8 cellular contexts compared by ENCODE assay signal in genomic region chr1:159071970-159072582, GRCh38. TPM values are rescaled to one million over a fixed set of nuclear protein-coding genes. Genes with fewer than 3 reads are reported as not detected.
DNase-seq lines count a peak whose midpoint lies in the region; FAIRE-seq and TF ChIP-seq lines count a peak whose summit lies in the region.

No MANE protein-coding gene starts in this region.

- TF ChIP-seq POLR2A in thyroid gland (IDR thresholded peaks at IDR 0.05), result no peak

- H3K36me3 ChIP-seq in bronchial epithelial cell (ENCODE audit: control insufficient read depth, insufficient read depth, low read length) (no peaks in the 10 kb centered on the region), kidney epithelial cell (ENCODE audit: control insufficient read depth, insufficient read depth, low read length) (no peaks in the 10 kb centered on the region), thyroid gland (no peaks in the 10 kb centered on the region)

- no peaks in the 10 kb centered on the region for H3K4me1 ChIP-seq in thyroid gland

- H3K27ac ChIP-seq in thyroid gland, result no peak overlapping the region

- DNase-seq in CMK (ENCODE audit: low read depth) (peak; percentile 40), HPDE6-E6E7 (ENCODE audit: extremely low spot score) (peak; percentile 49), NOMO-1 treated with DMSO at 0.1 percent for 48 hours (lab: John Stamatoyannopoulos, UW; ENCODE audit: unreplicated experiment) (peak; percentile 49), bronchial epithelial cell (ENCODE audit: low read depth) (peak; percentile 75), kidney epithelial cell (ENCODE audit: low read depth) (peak; percentile 43), thyroid gland (no peak), T-helper 9 cell (no peak), posterior vena cava (ENCODE audit: low spot score) (no peak)

- no peak overlapping the region for H3K4me3 ChIP-seq in bronchial epithelial cell (ENCODE audit: low read depth, low read length)
- H3K4me3 ChIP-seq in kidney epithelial cell (ENCODE audit: low read depth, low read length), result no peak overlapping the region
- no peak overlapping the region for H3K4me3 ChIP-seq in thyroid gland (replicated peaks in 1 of 3)

- TF ChIP-seq CTCF in bronchial epithelial cell (IDR thresholded peaks at IDR 0.05; ENCODE audit: insufficient read depth, low read length, severe bottlenecking) (peak; percentile 55), kidney epithelial cell (IDR thresholded peaks at IDR 0.05; ENCODE audit: insufficient read depth, low read length, poor library complexity, severe bottlenecking) (peak; percentile 56), thyroid gland (IDR thresholded peaks at IDR 0.05) (peak in 5 of 6 experiments; percentile 25 to 68 (median 38))

- H3K27me3 ChIP-seq in bronchial epithelial cell (ENCODE audit: control insufficient read depth, insufficient read depth, low read length) (no peaks in the 10 kb centered on the region), kidney epithelial cell (ENCODE audit: control insufficient read depth, insufficient read depth, low read length) (no peaks in the 10 kb centered on the region), thyroid gland (no peaks in the 10 kb centered on the region)

- no peaks in the 10 kb centered on the region for H3K9me3 ChIP-seq in thyroid gland

- intact Hi-C loops in thyroid gland (cut with DNase I), result loop anchor here (10.0 kb wide), 1 partner anchor 867 kb away; no protein-coding TSS in a partner anchor
- intact Hi-C loops in posterior vena cava (cut with DNase I), result loop anchor here in 1 of 2 donors (5.0 kb wide), 1 partner anchor 890 kb away; the partner anchor contains the start of gene CD1D

- no peak for FAIRE-seq in bronchial epithelial cell (lab: Jason Lieb, UNC)

RNA-seq across cellular contexts. Expression of gene AIM2, which starts 4.5 kb away (rescaled TPM):
- not detected in 2 replicates for total RNA-seq in bronchial epithelial cell
- total RNA-seq in kidney epithelial cell, result not detected in 2 replicates
- under 1 TPM in 3 of 4 donors, not detected in 1; 0.22 to 0.34 (median 0.27) TPM for total RNA-seq in thyroid gland
- 1 to 10 TPM; 1.4 to 1.5 TPM for total RNA-seq in posterior vena cava

Comparison
In these comparisons a context has a peak if more than half of its experiments do, and no peak if none do; other contexts are left out.
1. DNase-seq: peak in CMK (single experiment), HPDE6-E6E7 (single experiment), NOMO-1 treated with DMSO at 0.1 percent for 48 hours (single experiment), bronchial epithelial cell (single experiment) and kidney epithelial cell (single experiment); none in thyroid gland (0 of 2), T-helper 9 cell (single experiment) and posterior vena cava (single experiment).
2. Peak in every context shown above with its lines, with median percentiles within 50 percentile points of each other: CTCF ChIP-seq.